Comparison of ENCODE assay signal across 33 cellular contexts in genomic region chr1:181012203-181012520, GRCh38.
"Had no signal": no experiment of that assay in that cellular context is flagged by ENCODE, and none has a peak within 500 bp of the region (broad histone marks: within the 10 kb centered on the region; RNA-seq: fewer than 3 reads in every experiment).

No MANE protein-coding gene starts in this region.

- H3K36me3 Mint-ChIP-seq: immature natural killer cell had no signal

- H3K4me3 Mint-ChIP-seq: activated naive CD4-positive, alpha-beta T cell treated with anti-CD3 and anti-CD28 coated beads for 36 hours; activated naive CD8-positive, alpha-beta T cell treated with anti-CD3 and anti-CD28 coated beads for 36 hours; brain; neural crest cell; T-helper 1 cell treated with Interleukin-12 subunit alpha and Interleukin-12 subunit beta and Interleukin-4 antibody, amounts not matched to agents 30 μg/mL and 1 μg/mL, for 36 hours had no signal

- H3K27ac ChIP-seq: cardiac muscle cell, foreskin keratinocyte, stomach, suprapubic skin, WERI-Rb-1 had no signal

- H3K9me3 Mint-ChIP-seq: activated naive CD4-positive, alpha-beta T cell treated with anti-CD3 and anti-CD28 coated beads for 36 hours; activated T-helper 1 cell treated with anti-CD3 and anti-CD28 coated beads, Interleukin-12 subunit alpha, Interleukin-12 subunit beta, Interleukin-2, Interleukin-4 antibody, amounts not matched to agents 30 ng/mL and 10 ng/mL and 1 ng/mL, durations not matched to agents 14 hours and 24 hours and 36 hours; immature natural killer cell; naive B cell; neural crest cell; T-helper 1 cell treated with Interleukin-12 subunit alpha and Interleukin-12 subunit beta and Interleukin-4 antibody, amounts not matched to agents 30 μg/mL and 1 μg/mL, for 36 hours had no signal

- ATAC-seq: activated CD4-positive, CD25-positive, alpha-beta regulatory T cell treated with anti-CD3 and anti-CD28 coated beads, Interleukin-2, amount 50 U/mL, for 24 hours; esophagus mucosa; foreskin keratinocyte; heart left ventricle; right cardiac atrium had no signal

- H3K27me3 Mint-ChIP-seq: activated naive CD8-positive, alpha-beta T cell treated with anti-CD3 and anti-CD28 coated beads for 36 hours; brain; naive B cell; stimulated activated naive B cell treated with anti-CD40 and anti-IgM and Interleukin-4, amounts not matched to agents 10 μg/mL and 1 μg/mL and 100 μg/mL, for 72 hours had no signal

- H3K27ac Mint-ChIP-seq: activated naive CD4-positive, alpha-beta T cell treated with anti-CD3 and anti-CD28 coated beads for 36 hours; activated naive CD8-positive, alpha-beta T cell treated with anti-CD3 and anti-CD28 coated beads for 36 hours; activated T-helper 1 cell treated with anti-CD3 and anti-CD28 coated beads, Interleukin-12 subunit alpha, Interleukin-12 subunit beta, Interleukin-2, Interleukin-4 antibody, amounts not matched to agents 30 ng/mL and 10 ng/mL and 1 ng/mL, durations not matched to agents 14 hours and 24 hours and 36 hours; stimulated activated naive B cell treated with anti-CD40 and anti-IgM and Interleukin-4, amounts not matched to agents 10 μg/mL and 1 μg/mL and 100 μg/mL, for 72 hours; T-helper 1 cell treated with Interleukin-12 subunit alpha and Interleukin-12 subunit beta and Interleukin-4 antibody, amounts not matched to agents 30 μg/mL and 1 μg/mL, for 36 hours had no signal

- H3K36me3 ChIP-seq: ascending aorta, cardiac muscle cell, heart left ventricle, stomach, suprapubic skin, tibial nerve, uterus, WERI-Rb-1 had no signal

- H3K4me3 ChIP-seq: ascending aorta, cardiac muscle cell, coronary artery, heart left ventricle, lung, stomach, suprapubic skin, tibial nerve, uterus had no signal

- H3K27me3 ChIP-seq: ascending aorta, cardiac muscle cell, foreskin keratinocyte, heart left ventricle, stomach, suprapubic skin, tibial nerve, uterus had no signal

- DNase-seq: activated CD4-positive, alpha-beta T cell treated with anti-CD3 and anti-CD28 coated beads for 48 hours; activated CD4-positive, alpha-beta T cell treated with anti-CD3 and anti-CD28 coated beads, Interleukin-2, amount 50 U/mL, for 48 hours; activated CD8-positive, alpha-beta memory T cell treated with anti-CD3 and anti-CD28 coated beads for 24 hours; activated effector memory CD4-positive, alpha-beta T cell treated with anti-CD3 and anti-CD28 coated beads, Interleukin-2, amount 50 U/mL, for 16 hours; activated naive CD4-positive, alpha-beta T cell treated with anti-CD3 and anti-CD28 coated beads for 36 hours; activated naive CD8-positive, alpha-beta T cell treated with anti-CD3 and anti-CD28 coated beads for 36 hours; cerebellar nuclear complex; foreskin keratinocyte; heart left ventricle; hypothalamus; immature natural killer cell; naive B cell; occipital lobe; right cardiac atrium; stimulated activated CD4-positive, alpha-beta T cell treated with anti-CD3 and anti-CD28 coated beads, Interleukin-15, amount 100 ng/mL, for 24 hours; stimulated activated CD4-positive, alpha-beta T cell treated with anti-CD3 and anti-CD28 coated beads, Interleukin-2, amount 100 ng/mL, for 24 hours; stimulated activated naive B cell treated with anti-CD40 and anti-IgM and Interleukin-4, amounts not matched to agents 10 μg/mL and 1 μg/mL and 100 μg/mL, for 72 hours; stomach; T1000; uterus; WERI-Rb-1 had no signal

- H3K9me3 ChIP-seq: ascending aorta, heart left ventricle, stomach, suprapubic skin, tibial nerve, uterus had no signal
